Comparison of ENCODE assay signal across 8 cellular contexts in the genomic region with DNA sequence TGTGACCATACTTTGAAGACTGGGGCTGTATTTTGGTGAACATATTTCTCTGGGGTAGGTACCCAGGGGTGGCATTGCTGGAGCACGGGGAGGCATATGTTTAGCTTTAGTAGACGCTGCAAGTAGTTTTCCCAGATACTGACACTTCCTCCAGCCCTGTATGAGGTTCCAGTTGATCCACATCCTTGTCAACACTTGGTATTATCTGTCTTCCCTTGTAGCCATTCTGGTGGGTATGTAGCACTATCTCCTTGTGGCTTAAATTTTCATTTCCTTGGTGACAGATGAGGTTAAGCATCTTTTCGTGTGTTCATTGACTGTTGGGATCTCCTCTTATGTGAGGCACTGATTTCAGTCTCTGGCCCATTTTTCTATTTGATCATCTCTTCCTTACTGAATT.
"Had no signal": no experiment of that assay in that cellular context is flagged by ENCODE, and none has a peak within 500 bp of the region (broad histone marks: within the 10 kb centered on the region; RNA-seq: fewer than 3 reads in every experiment).

No MANE protein-coding gene starts in this region.

- FAIRE-seq: G401.6, GM12878, GM12891, GM12892, GM18507, GM19239 had no signal

- ATAC-seq: GM12878 had no signal

- H3K4me3 ChIP-seq: GM12878 had no signal

- DNase-seq: GDM1, GF-D8 had no signal
